12 cellular contexts compared by ENCODE assay signal in the genomic region with DNA sequence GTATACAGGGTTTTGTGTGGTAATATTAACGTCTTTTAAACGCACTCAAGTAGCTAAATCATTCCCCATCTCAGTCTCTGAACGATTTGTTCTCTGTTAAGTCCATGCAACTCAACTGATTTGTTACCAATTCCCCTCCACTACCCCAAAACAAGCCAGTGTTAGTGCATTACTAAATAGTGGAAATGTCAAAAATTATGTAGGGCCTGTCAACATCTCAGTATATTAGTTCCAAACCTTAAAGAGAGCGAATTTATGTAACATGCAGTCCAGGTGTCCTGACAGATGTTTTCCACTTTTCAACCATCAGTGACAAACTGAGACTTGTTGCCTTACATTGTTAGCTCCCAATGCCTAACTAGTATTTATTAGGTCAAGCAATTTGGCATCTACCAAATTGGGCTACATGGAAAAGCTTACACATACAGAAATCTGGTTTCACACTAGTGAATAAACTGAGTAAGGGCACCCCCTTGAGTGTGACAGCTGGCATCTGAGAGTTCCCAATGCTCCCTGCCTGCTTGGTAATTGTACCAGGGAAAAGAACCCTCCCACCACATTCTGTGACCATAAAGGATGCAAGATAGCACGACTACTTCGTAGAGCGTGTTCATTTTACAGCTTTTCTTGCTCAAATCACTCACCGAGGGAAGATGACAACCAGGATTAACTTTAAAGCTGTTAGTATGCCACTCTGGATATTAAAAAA. TPM values are rescaled to one million over a fixed set of nuclear protein-coding genes. Genes with fewer than 3 reads are reported as not detected.
DNase-seq lines count a peak whose midpoint lies in the region; ATAC-seq and TF ChIP-seq lines count a peak whose summit lies in the region.
"Had no signal": no experiment of that assay in that cellular context is flagged by ENCODE, and none has a peak within 500 bp of the region (broad histone marks: within the 10 kb centered on the region; RNA-seq: fewer than 3 reads in every experiment).

No MANE protein-coding gene starts in this region.

- H4K20me1 ChIP-seq in PC-3 (ENCODE audit: low read length) (peaks cover 66% of the 10 kb centered on the region), osteoblast (ENCODE audit: insufficient read depth, low read length) (peaks cover 55% of the 10 kb centered on the region)

- H3K9me3 Mint-ChIP-seq in endothelial cell (ENCODE audit: unreplicated experiment) = no peaks in the 10 kb centered on the region

- no peaks in the 10 kb centered on the region for H3K9me2 ChIP-seq in PC-3 (replicated peaks; ENCODE audit: low read length)

- H3K4me3 Mint-ChIP-seq in endothelial cell (ENCODE audit: unreplicated experiment) = peak overlapping the region; percentile 78

- H3K4me1 ChIP-seq in A673 (ENCODE audit: insufficient read depth, low read length, poor library complexity, severe bottlenecking) = peaks cover 12% of the 10 kb centered on the region
- no peaks in the 10 kb centered on the region for H3K4me1 ChIP-seq in PC-3 (ENCODE audit: insufficient read depth, low read length)
- no peaks in the 10 kb centered on the region for H3K4me1 ChIP-seq in osteoblast (ENCODE audit: insufficient read depth, low read length)
- peaks cover 51% of the 10 kb centered on the region for H3K4me1 ChIP-seq in left ventricle myocardium inferior

- no peak for ATAC-seq in PC-3

- H3K27me3 ChIP-seq in A673 (replicated peaks; ENCODE audit: insufficient read depth, low read depth, low read length, poor library complexity) = no peaks in the 10 kb centered on the region
- no peaks in the 10 kb centered on the region for H3K27me3 ChIP-seq in PC-3 (ENCODE audit: low read length)
- no peaks in the 10 kb centered on the region for H3K27me3 ChIP-seq in osteoblast (ENCODE audit: insufficient read depth, low read length)
- H3K27me3 ChIP-seq in left ventricle myocardium inferior (ENCODE audit: low read depth) = no peaks in the 10 kb centered on the region
- H3K27me3 ChIP-seq: pancreas had no signal

- H3K79me2 ChIP-seq in PC-3 (ENCODE audit: low read length) (peaks cover 25% of the 10 kb centered on the region), osteoblast (ENCODE audit: insufficient read depth, low read length) (peaks cover 13% of the 10 kb centered on the region)

- peaks cover 49% of the 10 kb centered on the region for H3K36me3 Mint-ChIP-seq in endothelial cell (ENCODE audit: low read depth, unreplicated experiment)

- intact Hi-C loops in A673 (cut with micrococcal nuclease; ENCODE audit: unreplicated experiment) (no loop called here), PC-3 (cut with micrococcal nuclease) (loop anchor here (5.0 kb wide), 1 partner anchor 296 kb away; no protein-coding TSS in a partner anchor), left ventricle myocardium inferior (cut with micrococcal nuclease) (no loop called here)

- no peaks in the 10 kb centered on the region for H3K9me3 ChIP-seq in A673 (ENCODE audit: low read depth, low read length, poor library complexity, severe bottlenecking)
- H3K9me3 ChIP-seq in PC-3 (ENCODE audit: low read length) = no peaks in the 10 kb centered on the region
- no peaks in the 10 kb centered on the region for H3K9me3 ChIP-seq in osteoblast (ENCODE audit: low read depth, low read length)
- no peaks in the 10 kb centered on the region for H3K9me3 ChIP-seq in left ventricle myocardium inferior (replicated peaks)
- H3K9me3 ChIP-seq: pancreas had no signal

- BruUV-seq in A673 (replicated peaks; lab: Mats Ljungman, UMichigan) = no TSS peak
- no TSS peak for BruUV-seq in PC-3 (replicated peaks; lab: Mats Ljungman, UMichigan)

- H3K36me3 ChIP-seq in A673 (ENCODE audit: insufficient read depth, low read length, poor library complexity, severe bottlenecking) = peaks cover 61% of the 10 kb centered on the region
- H3K36me3 ChIP-seq in PC-3 (ENCODE audit: low read depth, low read length) = peaks cover 50% of the 10 kb centered on the region
- H3K36me3 ChIP-seq in osteoblast (ENCODE audit: insufficient read depth, low read length) = peaks cover 69% of the 10 kb centered on the region
- H3K36me3 ChIP-seq in left ventricle myocardium inferior = peaks cover 81% of the 10 kb centered on the region

- TF ChIP-seq CTCF in A673 (conservative IDR thresholded peaks at IDR 0.05; ENCODE audit: low read depth, low read length) (no peak), PC-3 (conservative IDR thresholded peaks at IDR 0.05; ENCODE audit: low read depth, low read length) (no peak), endothelial cell (IDR thresholded peaks at IDR 0.05; ENCODE audit: unreplicated experiment) (no peak), osteoblast (IDR thresholded peaks at IDR 0.05; ENCODE audit: extremely low read depth, low read depth, low read length) (no peak), left ventricle myocardium inferior (IDR thresholded peaks at IDR 0.05; ENCODE audit: borderline replicate concordance) (no peak)

- H2AFZ ChIP-seq in PC-3 (ENCODE audit: low read length) (no peak overlapping the region), osteoblast (ENCODE audit: low read length) (no peak overlapping the region)

- H3K4me3 ChIP-seq in A673 (ENCODE audit: low read depth, low read length, poor library complexity, severe bottlenecking) (no peak overlapping the region), PC-3 (ENCODE audit: low read length) (no peak overlapping the region), osteoblast (ENCODE audit: insufficient read depth, low read length) (no peak overlapping the region), left ventricle myocardium inferior (no peak overlapping the region)
- H3K4me3 ChIP-seq: coronary artery, pancreas had no signal

- H3K27ac Mint-ChIP-seq in endothelial cell (ENCODE audit: unreplicated experiment) = peak overlapping the region; percentile 21

- H3K27me3 Mint-ChIP-seq in endothelial cell (ENCODE audit: unreplicated experiment) = peaks cover 11% of the 10 kb centered on the region

- H3K4me1 Mint-ChIP-seq in endothelial cell (ENCODE audit: unreplicated experiment) = peaks cover 24% of the 10 kb centered on the region

- DNase-seq in A673 (ENCODE audit: low spot score) (no peak), ELR (ENCODE audit: low read depth) (peak; percentile 38), PC-3 (peak; percentile 3), endothelial cell (ENCODE audit: low spot score) (no peak), hippocampal formation (lab: John Stamatoyannopoulos, UW) (no peak), osteoblast (ENCODE audit: insufficient read length, low spot score, missing footprints) (no peak), left ventricle myocardium inferior (no peak), MV-4-11 (lab: John Stamatoyannopoulos, UW) (no peak)
- DNase-seq: DMS79 treated with DMSO at 0.1 percent for 48 hours, NCI-H1694 treated with DMSO at 0.1 percent for 48 hours, pancreas had no signal

- POLR2A ChIA-PET in A673 (lab: Charles Lee; ENCODE audit: low non-redundant PET) (interaction anchor here (0.6 to 0.7 kb wide), 3 partner anchors 13 to 199 kb away, joined by 3 to 6 read pairs (median 3); no protein-coding TSS in a partner anchor), PC-3 (lab: Charles Lee; ENCODE audit: unreplicated experiment) (interaction anchor here (0.5 to 0.6 kb wide), 2 partner anchors 9 to 320 kb away, joined by 3 to 15 read pairs; no protein-coding TSS in a partner anchor)

- CTCF ChIA-PET in A673 (lab: Charles Lee) (interaction anchor here (0.5 to 1.0 kb wide), 2 partner anchors 9 to 294 kb away, joined by 3 read pairs; no protein-coding TSS in a partner anchor), PC-3 (lab: Charles Lee) (interaction anchor here (1.1 kb wide), 1 partner anchor 97 kb away, joined by 3 read pairs; no protein-coding TSS in a partner anchor)

- H3F3A ChIP-seq in PC-3 (ENCODE audit: low read length, unreplicated experiment) = peaks cover 63% of the 10 kb centered on the region

- peak overlapping the region; percentile 46 for H3K27ac ChIP-seq in A673 (ENCODE audit: low read depth, low read length, poor library complexity, severe bottlenecking)
- H3K27ac ChIP-seq in PC-3 (ENCODE audit: low read length) = no peak overlapping the region
- no peak overlapping the region for H3K27ac ChIP-seq in osteoblast (ENCODE audit: low read depth, low read length)
- H3K27ac ChIP-seq in left ventricle myocardium inferior (replicated peaks) = no peak overlapping the region
- H3K27ac ChIP-seq: coronary artery, pancreas had no signal

- H3K4me2 ChIP-seq in PC-3 (ENCODE audit: low read length) (no peak overlapping the region), osteoblast (ENCODE audit: insufficient read depth, low read length) (no peak overlapping the region)

- no peak overlapping the region for H3K9ac ChIP-seq in PC-3 (ENCODE audit: low read length)

RNA-seq across cellular contexts. Expression of a gene that starts 12.1 kb away (rescaled TPM):
- total RNA-seq in A673 (2021) = 1,150 and 1,229 TPM in 2 replicates
- 304 and 457 TPM in 2 replicates for total RNA-seq in PC-3 (2014; rRNA removed)
- 623 TPM for total RNA-seq in endothelial cell (ENCODE audit: unreplicated experiment)
- total RNA-seq in osteoblast = 82.9 and 83.1 TPM in 2 replicates
- 398 TPM for total RNA-seq in left ventricle myocardium inferior

RNA-seq across cellular contexts. Expression of a gene that starts 13.1 kb away (rescaled TPM):
- total RNA-seq in A673 (2021) (228 TPM in 2 replicates), PC-3 (2014; rRNA removed) (126 and 132 TPM in 2 replicates), endothelial cell (ENCODE audit: unreplicated experiment) (146 TPM), osteoblast (136 and 142 TPM in 2 replicates), left ventricle myocardium inferior (58.5 TPM)

RNA-seq across cellular contexts. Expression of a gene that starts 36.4 kb away (rescaled TPM):
- total RNA-seq in A673 (2021) (8.5 and 8.6 TPM in 2 replicates), PC-3 (2014; rRNA removed) (40.0 and 45.2 TPM in 2 replicates), endothelial cell (ENCODE audit: unreplicated experiment) (2.8 TPM), osteoblast (0.59 and 1.4 TPM in 2 replicates), left ventricle myocardium inferior (0.99 TPM)

Comparison
In these comparisons a context has a peak if more than half of its experiments do, and no peak if none do; other contexts are left out.
1. DNase-seq: peak in ELR (single experiment) and PC-3 (single experiment); none in A673 (single experiment), endothelial cell (single experiment), hippocampal formation (0 of 2), osteoblast (single experiment), left ventricle myocardium inferior (single experiment) and MV-4-11 (single experiment).